24 cellular contexts compared by ENCODE assay signal in the genomic region with DNA sequence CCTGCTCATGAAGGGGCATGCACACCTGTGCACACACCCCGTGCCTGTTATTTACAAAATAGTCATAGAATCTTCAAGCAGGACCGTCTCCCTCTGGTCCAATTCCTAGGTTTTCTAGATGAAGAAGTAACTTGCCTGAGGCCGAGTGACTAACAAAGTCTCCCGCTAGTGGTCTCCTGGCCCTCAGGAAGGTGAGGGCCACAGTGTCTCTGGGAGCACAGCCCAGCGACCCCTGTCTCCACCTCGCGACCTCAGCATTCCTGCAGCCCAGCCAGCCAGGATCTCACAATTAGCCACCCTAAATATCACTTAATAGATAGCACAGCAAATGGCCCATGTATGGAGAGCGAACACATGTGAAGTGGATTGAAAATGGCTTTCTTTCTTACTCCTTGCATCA. TPM values are rescaled to one million over a fixed set of nuclear protein-coding genes. Genes with fewer than 3 reads are reported as not detected.
A peak's percentile ranks its signal among the peaks of the same experiment; 100 is the strongest.
DNase-seq lines count a peak whose midpoint lies in the region.
"Had no signal": no experiment of that assay in that cellular context is flagged by ENCODE, and none has a peak within 500 bp of the region (broad histone marks: within the 10 kb centered on the region; RNA-seq: fewer than 3 reads in every experiment).

No MANE protein-coding gene starts in this region.

- no peak overlapping the region for H2BK120ac ChIP-seq in neuronal stem cell (ENCODE audit: low read depth, low read length)

- no peaks in the 10 kb centered on the region for H3K27me3 ChIP-seq in neuronal stem cell (ENCODE audit: control insufficient read depth in 3 of 3, insufficient read depth in 3 of 3, low read depth in 1 of 3, low read length in 3 of 3)

- no peaks in the 10 kb centered on the region for H3K79me1 ChIP-seq in neuronal stem cell (ENCODE audit: low read depth, low read length)

- no peak overlapping the region for H3K23ac ChIP-seq in neuronal stem cell (ENCODE audit: low read depth, low read length, poor library complexity)

- no peak overlapping the region for H2AFZ ChIP-seq in neuronal stem cell (ENCODE audit: low read length)
- H2AFZ ChIP-seq: GM23338 had no signal

- H3K9me3 ChIP-seq in neuronal stem cell (replicated peaks in 1 of 2; ENCODE audit: control insufficient read depth in 2 of 2, insufficient read depth in 1 of 2, low read depth in 1 of 2, low read length in 2 of 2) = peaks cover 0 to 2% of the 10 kb centered on the region in 2 donors

- no peak overlapping the region for H4K8ac ChIP-seq in neuronal stem cell (ENCODE audit: low read depth, low read length)

- no peak overlapping the region for H3K9ac ChIP-seq in neuronal stem cell (ENCODE audit: low read depth, low read length, poor library complexity)

- no peak overlapping the region for H2BK12ac ChIP-seq in neuronal stem cell (ENCODE audit: low read length)

- peak overlapping the region; percentile 25 for H2BK5ac ChIP-seq in neuronal stem cell (ENCODE audit: low read length)

- no peak overlapping the region for H3K4me2 ChIP-seq in neuronal stem cell (ENCODE audit: insufficient read depth, low read length, poor library complexity, severe bottlenecking)
- H3K4me2 ChIP-seq: GM23338 had no signal

- H2BK15ac ChIP-seq in neuronal stem cell (ENCODE audit: low read length) = no peak overlapping the region

- peaks cover 0 to 6% of the 10 kb centered on the region in 2 donors for H3K36me3 ChIP-seq in neuronal stem cell (replicated peaks in 1 of 2; ENCODE audit: control insufficient read depth in 2 of 2, insufficient read depth in 2 of 2, low read length in 2 of 2)

- no peak overlapping the region for H3K14ac ChIP-seq in neuronal stem cell (ENCODE audit: low read length)

- H3K4me3 ChIP-seq in neuronal stem cell (ENCODE audit: low read length in 2 of 2) = no peak overlapping the region
- H3K4me3 ChIP-seq: GM12878, GM23338 had no signal

- DNase-seq in ELR (ENCODE audit: low read depth) = peak; percentile 5
- DNase-seq in M059J (ENCODE audit: low read depth) = peak; percentile 53
- peak; percentile 27 for DNase-seq in left kidney (ENCODE audit: low read depth, low spot score)
- no peak for DNase-seq in neuronal stem cell (ENCODE audit: low spot score)
- DNase-seq in medulla oblongata (ENCODE audit: extremely low spot score) = no peak
- DNase-seq in activated CD4-positive, alpha-beta T cell treated with anti-CD3 and anti-CD28 coated beads for 48 hours = no peak
- no peak for DNase-seq in SKM-1 treated with dmso at 0.1 percent for 144 hours (lab: John Stamatoyannopoulos, UW; ENCODE audit: unreplicated experiment)
- DNase-seq in NCI-H2081 treated with DMSO at 0.1 percent for 48 hours (lab: John Stamatoyannopoulos, UW) = no peak
- DNase-seq: C1 segment of cervical spinal cord; Calu3; CD4-positive, alpha-beta memory T cell; COR-L47; DMS53; DMS79 treated with DMSO at 0.1 percent for 48 hours; GDM1; H9; HFFc6 had no signal

- H3K18ac ChIP-seq in neuronal stem cell (ENCODE audit: low read length) = no peak overlapping the region

- no peak overlapping the region for H3K4ac ChIP-seq in neuronal stem cell (ENCODE audit: low read length)

- H3K27ac ChIP-seq in neuronal stem cell (replicated peaks; ENCODE audit: low read length) = no peak overlapping the region

- no peak overlapping the region for H4K91ac ChIP-seq in neuronal stem cell (ENCODE audit: low read depth, low read length, poor library complexity)

- peaks cover 4 to 15% of the 10 kb centered on the region in 2 donors for H3K4me1 ChIP-seq in neuronal stem cell (ENCODE audit: control insufficient read depth in 2 of 2, insufficient read depth in 1 of 2, low read depth in 1 of 2, low read length in 2 of 2)

- WGBS in neuronal stem cell (ENCODE audit: extremely low coverage in 2 of 2, insufficient read length in 2 of 2, insufficient replicate concordance in 1 of 2), 2 donors = no CpG with 5 or more reads among the region's 8 CpGs

- no peak overlapping the region for H2AK5ac ChIP-seq in neuronal stem cell (ENCODE audit: low read depth, low read length)

RNA-seq across cellular contexts. Expression of a gene that starts 30.5 kb away (rescaled TPM):
- total RNA-seq in M059J (2014; rRNA removed; shearing (Covaris generic)) = not detected in 2 replicates
- polyA plus RNA-seq in neuronal stem cell (2013, experiment 1 of 2) = 0.29 TPM
- 0.25 TPM for polyA plus RNA-seq in neuronal stem cell (2013, experiment 2 of 2)
- total RNA-seq: A172; A673; Calu3; CD4-positive, alpha-beta memory T cell; Daoy; GM12878; GM23338; H4; H9; HFFc6 had no signal
- polyA plus RNA-seq: BJ; CD4-positive, alpha-beta memory T cell; GM12878; GM23338 had no signal

RNA-seq across cellular contexts. Expression of a gene that starts 49.4 kb away (rescaled TPM):
- total RNA-seq in M059J (2014; rRNA removed; shearing (Covaris generic)) = 3.0 and 5.5 TPM in 2 replicates
- 8.3 TPM for polyA plus RNA-seq in neuronal stem cell (2013, experiment 1 of 2)
- polyA plus RNA-seq in neuronal stem cell (2013, experiment 2 of 2) = 8.6 TPM
- total RNA-seq: CD4-positive, alpha-beta memory T cell; HFFc6 had no signal
- polyA plus RNA-seq: CD4-positive, alpha-beta memory T cell had no signal

Comparison
In these comparisons a context has a peak if more than half of its experiments do, and no peak if none do; other contexts are left out.
1. DNase-seq: peak in ELR (single experiment), M059J (single experiment) and left kidney (single experiment); none in neuronal stem cell (single experiment), medulla oblongata (single experiment), activated CD4-positive, alpha-beta T cell treated with anti-CD3 and anti-CD28 coated beads for 48 hours (single experiment), SKM-1 treated with dmso at 0.1 percent for 144 hours (single experiment) and NCI-H2081 treated with DMSO at 0.1 percent for 48 hours (single experiment).